2 cellular contexts compared by ENCODE assay signal in the genomic region with DNA sequence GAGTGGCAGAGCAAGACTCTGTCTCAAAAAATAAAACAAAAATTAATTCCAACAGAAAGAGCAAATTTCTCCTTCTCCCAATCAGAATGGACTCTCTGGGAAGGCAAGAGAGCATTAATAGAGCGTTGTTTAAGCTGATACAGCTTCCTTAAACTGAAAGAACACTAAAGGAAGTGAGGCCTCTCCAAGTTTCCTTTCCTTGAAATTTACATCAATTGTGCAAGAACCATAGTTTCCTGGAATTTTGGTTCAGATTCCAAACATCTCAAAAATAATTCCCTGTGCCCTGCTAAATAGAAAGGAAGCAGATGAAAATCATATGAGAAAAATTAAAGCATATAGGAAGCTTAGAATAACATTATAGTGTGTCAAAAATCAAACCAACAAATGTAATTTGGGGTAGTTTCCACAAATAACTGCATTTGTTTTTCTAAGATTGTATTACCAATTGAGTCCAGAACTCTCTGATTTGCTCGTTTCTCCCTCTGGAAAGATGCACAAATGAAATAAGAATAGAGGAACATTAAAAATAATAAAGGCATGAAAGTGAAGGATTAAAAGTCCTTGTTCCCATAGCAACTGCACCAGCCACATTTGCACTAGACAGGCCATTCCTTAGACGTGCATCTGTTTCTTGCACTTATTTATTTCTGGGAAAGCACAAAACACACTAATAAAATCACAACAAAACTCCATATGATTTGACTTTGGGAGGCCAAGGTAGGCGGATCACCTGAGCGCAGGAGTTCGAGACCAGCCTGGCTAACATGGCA.
TF ChIP-seq lines count a peak whose summit lies in the region.

No MANE protein-coding gene starts in this region.

TF ChIP-seq in HEK293, 187 proteins besides CTCF, POLR2A, EP300 and RAD21:
- TF ChIP-seq ZNF324 (tag by site-specific recombination; IDR thresholded peaks at IDR 0.05) = no peak
- 0 out of 2 replicates have a peak, but pooled peaks have one; percentile 52 for TF ChIP-seq MYNN (tag by site-specific recombination; IDR thresholded peaks at IDR 0.05; ENCODE audit: borderline replicate concordance)
- TF ChIP-seq, protein P1, sequence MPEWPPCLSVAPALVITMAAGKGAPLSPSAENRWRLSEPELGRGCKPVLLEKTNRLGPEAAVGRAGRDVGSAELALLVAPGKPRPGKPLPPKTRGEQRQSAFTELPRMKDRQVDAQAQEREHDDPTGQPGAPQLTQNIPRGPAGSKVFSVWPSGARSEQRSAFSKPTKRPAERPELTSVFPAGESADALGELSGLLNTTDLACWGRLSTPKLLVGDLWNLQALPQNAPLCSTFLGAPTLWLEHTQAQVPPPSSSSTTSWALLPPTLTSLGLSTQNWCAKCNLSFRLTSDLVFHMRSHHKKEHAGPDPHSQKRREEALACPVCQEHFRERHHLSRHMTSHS (tag by site-specific recombination; IDR thresholded peaks at IDR 0.05) = no peak
- TF ChIP-seq ZNF2 (tag by site-specific recombination; IDR thresholded peaks at IDR 0.05) = no peak
- no peak for TF ChIP-seq ZNF423 (tag by site-specific recombination; IDR thresholded peaks at IDR 0.05)
- TF ChIP-seq, protein P2, sequence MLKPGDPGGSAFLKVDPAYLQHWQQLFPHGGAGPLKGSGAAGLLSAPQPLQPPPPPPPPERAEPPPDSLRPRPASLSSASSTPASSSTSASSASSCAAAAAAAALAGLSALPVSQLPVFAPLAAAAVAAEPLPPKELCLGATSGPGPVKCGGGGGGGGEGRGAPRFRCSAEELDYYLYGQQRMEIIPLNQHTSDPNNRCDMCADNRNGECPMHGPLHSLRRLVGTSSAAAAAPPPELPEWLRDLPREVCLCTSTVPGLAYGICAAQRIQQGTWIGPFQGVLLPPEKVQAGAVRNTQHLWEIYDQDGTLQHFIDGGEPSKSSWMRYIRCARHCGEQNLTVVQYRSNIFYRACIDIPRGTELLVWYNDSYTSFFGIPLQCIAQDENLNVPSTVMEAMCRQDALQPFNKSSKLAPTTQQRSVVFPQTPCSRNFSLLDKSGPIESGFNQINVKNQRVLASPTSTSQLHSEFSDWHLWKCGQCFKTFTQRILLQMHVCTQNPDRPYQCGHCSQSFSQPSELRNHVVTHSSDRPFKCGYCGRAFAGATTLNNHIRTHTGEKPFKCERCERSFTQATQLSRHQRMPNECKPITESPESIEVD (tag by site-specific recombination; IDR thresholded peaks at IDR 0.05) = no peak
- TF ChIP-seq ZFP41 (tag by site-specific recombination; IDR thresholded peaks at IDR 0.05; ENCODE audit: borderline replicate concordance) = no peak
- no peak for TF ChIP-seq ZNF175 (tag by site-specific recombination; IDR thresholded peaks at IDR 0.05)

TF ChIP-seq in H1, 55 proteins besides CTCF, POLR2A, EP300 and RAD21:
- no peak for TF ChIP-seq EZH2 (IDR thresholded peaks at IDR 0.05; ENCODE audit: low read depth, low read length, severe bottlenecking)
- TF ChIP-seq ASH2L (IDR thresholded peaks at IDR 0.05; ENCODE audit: low read length) = no peak
- TF ChIP-seq YY1 (IDR thresholded peaks at IDR 0.05; ENCODE audit: low read depth, low read length) = no peak
- no peak for TF ChIP-seq BRCA1 (IDR thresholded peaks at IDR 0.05; ENCODE audit: low read depth, low read length)
TF ChIP-seq in H1: peak in this region for 0.
